Comparison of ENCODE assay signal across 1 cellular context in genomic region chr16:90050969-90051368, GRCh38.
TF ChIP-seq lines count a peak whose summit lies in the region.

No MANE protein-coding gene starts in this region.

TF ChIP-seq in K562, 482 proteins besides CTCF, POLR2A, EP300 and RAD21 (continued from another document):
- TF ChIP-seq CREB5 (CRISPR knock-in tag; IDR thresholded peaks at IDR 0.05) = no peak
- no peak for TF ChIP-seq ZBTB2 (IDR thresholded peaks at IDR 0.05)
- no peak for TF ChIP-seq ZNF717 (CRISPR knock-in tag; IDR thresholded peaks at IDR 0.05)
- no peak for TF ChIP-seq ZNF592 (IDR thresholded peaks at IDR 0.05)
- TF ChIP-seq ZKSCAN3 (CRISPR knock-in tag; IDR thresholded peaks at IDR 0.05) = no peak
- no peak for TF ChIP-seq ATF2 (CRISPR knock-in tag; IDR thresholded peaks at IDR 0.05)
- no peak for TF ChIP-seq SIRT6 (IDR thresholded peaks at IDR 0.05; ENCODE audit: low read depth, low read length)
- no peak for TF ChIP-seq ZNF224 (CRISPR knock-in tag; IDR thresholded peaks at IDR 0.05)
- no peak for TF ChIP-seq ARID3B (CRISPR knock-in tag; IDR thresholded peaks at IDR 0.05; ENCODE audit: borderline replicate concordance)
